28 cellular contexts compared by ENCODE assay signal in genomic region chr2:14621114-14621513, GRCh38. TPM values are rescaled to one million over a fixed set of nuclear protein-coding genes. Genes with fewer than 3 reads are reported as not detected.
"Had no signal": no experiment of that assay in that cellular context is flagged by ENCODE, and none has a peak within 500 bp of the region (broad histone marks: within the 10 kb centered on the region; RNA-seq: fewer than 3 reads in every experiment).

No MANE protein-coding gene starts in this region.

- H2AFZ ChIP-seq: neural progenitor cell had no signal

- H3K27ac ChIP-seq: ascending aorta, brain microvascular endothelial cell, lower lobe of right lung, neural progenitor cell, spleen, tibial nerve had no signal

- H3K36me3 ChIP-seq: ascending aorta, brain microvascular endothelial cell, lower lobe of right lung, neural progenitor cell, spleen, tibial nerve had no signal

- H3K4me1 Mint-ChIP-seq: activated CD4-positive, alpha-beta T cell treated with anti-CD3 and anti-CD28 coated beads, Interleukin-2, amount 10 ng/mL, durations not matched to agents 24 days and 14 days; activated naive CD4-positive, alpha-beta T cell treated with anti-CD3 and anti-CD28 coated beads, Interleukin-2, amount 10 ng/mL, durations not matched to agents 7 days and 5 days; activated naive CD8-positive, alpha-beta T cell treated with anti-CD3 and anti-CD28 coated beads, Interleukin-2, amount 10 ng/mL, durations not matched to agents 7 days and 5 days; natural killer cell; neural progenitor cell; T-helper 17 cell had no signal

- H3K9me3 ChIP-seq: ascending aorta, lower lobe of right lung, spleen, tibial nerve had no signal

- H3K4me3 Mint-ChIP-seq: activated CD4-positive, alpha-beta memory T cell treated with anti-CD3 and anti-CD28 coated beads for 36 hours; activated CD4-positive, alpha-beta T cell treated with anti-CD3 and anti-CD28 coated beads, Interleukin-2, amount 10 ng/mL, durations not matched to agents 24 days and 14 days; activated naive CD4-positive, alpha-beta T cell treated with anti-CD3 and anti-CD28 coated beads, Interleukin-2, amount 10 ng/mL, durations not matched to agents 7 days and 5 days; activated naive CD8-positive, alpha-beta T cell treated with anti-CD3 and anti-CD28 coated beads, Interleukin-2, amount 10 ng/mL, durations not matched to agents 7 days and 5 days; activated T-helper 1 cell treated with anti-CD3 and anti-CD28 coated beads, Interleukin-12 subunit alpha, Interleukin-12 subunit beta, Interleukin-2, Interleukin-4 antibody, amounts not matched to agents 30 ng/mL and 10 ng/mL and 1 ng/mL, durations not matched to agents 14 hours and 24 hours and 36 hours; dendritic cell treated with granulocyte-macrophage colony-stimulating factor and Interleukin-4, amounts not matched to agents 40 ng/mL and 50 ng/mL, for 4 days; natural killer cell; neural progenitor cell; T-helper 17 cell had no signal

- H3K4me3 ChIP-seq: ascending aorta, lower lobe of right lung, neural progenitor cell, spleen, tibial nerve had no signal

- H3K27me3 ChIP-seq: ascending aorta, brain microvascular endothelial cell, neural progenitor cell, tibial nerve had no signal

- H3K27ac Mint-ChIP-seq: activated CD4-positive, alpha-beta memory T cell treated with anti-CD3 and anti-CD28 coated beads for 36 hours; activated CD4-positive, alpha-beta T cell treated with anti-CD3 and anti-CD28 coated beads, Interleukin-2, amount 10 ng/mL, durations not matched to agents 24 days and 14 days; activated naive CD4-positive, alpha-beta T cell treated with anti-CD3 and anti-CD28 coated beads, Interleukin-2, amount 10 ng/mL, durations not matched to agents 7 days and 5 days; activated naive CD8-positive, alpha-beta T cell treated with anti-CD3 and anti-CD28 coated beads, Interleukin-2, amount 10 ng/mL, durations not matched to agents 7 days and 5 days; activated T-helper 1 cell treated with anti-CD3 and anti-CD28 coated beads, Interleukin-12 subunit alpha, Interleukin-12 subunit beta, Interleukin-2, Interleukin-4 antibody, amounts not matched to agents 30 ng/mL and 10 ng/mL and 1 ng/mL, durations not matched to agents 14 hours and 24 hours and 36 hours; dendritic cell treated with granulocyte-macrophage colony-stimulating factor and Interleukin-4, amounts not matched to agents 40 ng/mL and 50 ng/mL, for 4 days; natural killer cell; neural progenitor cell; T-helper 17 cell had no signal

- DNase-seq: activated CD4-positive, alpha-beta memory T cell treated with anti-CD3 and anti-CD28 coated beads for 36 hours; activated CD4-positive, alpha-beta T cell treated with anti-CD3 and anti-CD28 coated beads, Interleukin-2, amount 10 ng/mL, durations not matched to agents 24 days and 14 days; activated CD4-positive, CD25-positive, alpha-beta regulatory T cell treated with anti-CD3 and anti-CD28 coated beads, Interleukin-2, amount 50 U/mL, for 72 hours; activated CD8-positive, alpha-beta memory T cell treated with anti-CD3 and anti-CD28 coated beads, Interleukin-2, amount 50 U/mL, for 4 hours; activated gamma-delta T cell; activated naive CD4-positive, alpha-beta T cell treated with anti-CD3 and anti-CD28 coated beads, Interleukin-2, amount 10 ng/mL, durations not matched to agents 7 days and 5 days; activated naive CD8-positive, alpha-beta T cell treated with anti-CD3 and anti-CD28 coated beads, Interleukin-2, amount 10 ng/mL, durations not matched to agents 7 days and 5 days; activated T-cell treated with anti-CD3 and anti-CD28 coated beads, Interleukin-2, amount 50 U/mL, for 1 hour; brain microvascular endothelial cell; central memory CD4-positive, alpha-beta T cell; effector CD4-positive, alpha-beta T cell; head of caudate nucleus; kidney glomerular epithelial cell; lower lobe of right lung; natural killer cell; occipital lobe; right cardiac atrium; spleen; stimulated activated naive CD4-positive, alpha-beta T cell treated with Interleukin-2 at 50 U/mL for 16 hours; T-helper 17 cell; T1000 had no signal

- H3K9me3 Mint-ChIP-seq: activated CD4-positive, alpha-beta T cell treated with anti-CD3 and anti-CD28 coated beads, Interleukin-2, amount 10 ng/mL, durations not matched to agents 24 days and 14 days; activated naive CD4-positive, alpha-beta T cell treated with anti-CD3 and anti-CD28 coated beads, Interleukin-2, amount 10 ng/mL, durations not matched to agents 7 days and 5 days; activated T-helper 1 cell treated with anti-CD3 and anti-CD28 coated beads, Interleukin-12 subunit alpha, Interleukin-12 subunit beta, Interleukin-2, Interleukin-4 antibody, amounts not matched to agents 30 ng/mL and 10 ng/mL and 1 ng/mL, durations not matched to agents 14 hours and 24 hours and 36 hours; dendritic cell treated with granulocyte-macrophage colony-stimulating factor and Interleukin-4, amounts not matched to agents 40 ng/mL and 50 ng/mL, for 4 days; neural progenitor cell had no signal

- H3K4me2 ChIP-seq: neural progenitor cell had no signal

- H3K4me1 ChIP-seq: ascending aorta, lower lobe of right lung, neural progenitor cell, spleen, tibial nerve had no signal

- H3K36me3 Mint-ChIP-seq: activated CD4-positive, alpha-beta memory T cell treated with anti-CD3 and anti-CD28 coated beads for 36 hours; activated naive CD4-positive, alpha-beta T cell treated with anti-CD3 and anti-CD28 coated beads, Interleukin-2, amount 10 ng/mL, durations not matched to agents 7 days and 5 days; activated naive CD8-positive, alpha-beta T cell treated with anti-CD3 and anti-CD28 coated beads, Interleukin-2, amount 10 ng/mL, durations not matched to agents 7 days and 5 days; natural killer cell; neural progenitor cell had no signal

- H3K27me3 Mint-ChIP-seq: activated CD4-positive, alpha-beta T cell treated with anti-CD3 and anti-CD28 coated beads, Interleukin-2, amount 10 ng/mL, durations not matched to agents 24 days and 14 days; activated naive CD4-positive, alpha-beta T cell treated with anti-CD3 and anti-CD28 coated beads, Interleukin-2, amount 10 ng/mL, durations not matched to agents 7 days and 5 days; activated naive CD8-positive, alpha-beta T cell treated with anti-CD3 and anti-CD28 coated beads, Interleukin-2, amount 10 ng/mL, durations not matched to agents 7 days and 5 days; dendritic cell treated with granulocyte-macrophage colony-stimulating factor and Interleukin-4, amounts not matched to agents 40 ng/mL and 50 ng/mL, for 4 days; T-helper 17 cell had no signal

- ATAC-seq: left lobe of liver, lower lobe of right lung, natural killer cell, right cardiac atrium, T-helper 17 cell had no signal

- H3K9ac ChIP-seq: neural progenitor cell had no signal

RNA-seq across cellular contexts. Expression of gene LRATD1, which starts 11.4 kb away (rescaled TPM):
- total RNA-seq: activated CD4-positive, alpha-beta memory T cell treated with anti-CD3 and anti-CD28 coated beads for 36 hours; activated CD4-positive, alpha-beta T cell treated with anti-CD3 and anti-CD28 coated beads, Interleukin-2, amount 10 ng/mL, durations not matched to agents 24 days and 14 days; activated CD8-positive, alpha-beta memory T cell treated with anti-CD3 and anti-CD28 coated beads for 36 hours; activated naive CD8-positive, alpha-beta T cell treated with anti-CD3 and anti-CD28 coated beads, Interleukin-2, amount 10 ng/mL, durations not matched to agents 7 days and 5 days; activated T-helper 1 cell treated with anti-CD3 and anti-CD28 coated beads, Interleukin-12 subunit alpha, Interleukin-12 subunit beta, Interleukin-2, Interleukin-4 antibody, amounts not matched to agents 30 ng/mL and 10 ng/mL and 1 ng/mL, durations not matched to agents 14 hours and 24 hours and 36 hours; natural killer cell; T-helper 17 cell had no signal
